18 cellular contexts compared by ENCODE assay signal in genomic region chr15:56320861-56321260, GRCh38.
"Had no signal": no experiment of that assay in that cellular context is flagged by ENCODE, and none has a peak within 500 bp of the region (broad histone marks: within the 10 kb centered on the region; RNA-seq: fewer than 3 reads in every experiment).

No MANE protein-coding gene starts in this region.

- H3K9me3 ChIP-seq: neutrophil, pancreas, right lobe of liver, testis had no signal

- H3K4me1 ChIP-seq: pancreas, right lobe of liver, testis, upper lobe of left lung had no signal

- H3K27ac Mint-ChIP-seq: activated CD4-positive, alpha-beta memory T cell treated with anti-CD3 and anti-CD28 coated beads, Interleukin-2, amount 10 ng/mL, durations not matched to agents 7 days and 5 days; activated CD8-positive, alpha-beta memory T cell treated with anti-CD3 and anti-CD28 coated beads, Interleukin-2, amount 10 ng/mL, durations not matched to agents 7 days and 5 days; activated naive CD8-positive, alpha-beta T cell treated with anti-CD3 and anti-CD28 coated beads for 36 hours; activated T-helper 17 cell treated with anti-CD3 and anti-CD28 coated beads, Interleukin-2, amount 50 U/mL, for 72 hours; natural killer cell treated with Interleukin-12 subunit alpha and Interleukin-12 subunit beta and Interleukin-15 and Interleukin-18, amount 100 ng/mL, for 72 hours; stimulated activated effector memory CD8-positive, alpha-beta T cell treated with anti-CD3 and anti-CD28 coated beads, Interleukin-12 subunit alpha, Interleukin-12 subunit beta, amount 100 ng/mL, for 72 hours; WTC11 had no signal

- H3K27me3 ChIP-seq: neutrophil, pancreas, right lobe of liver, testis, upper lobe of left lung had no signal

- H3K36me3 ChIP-seq: neutrophil, pancreas, right lobe of liver, upper lobe of left lung had no signal

- H3K27ac ChIP-seq: epithelial cell of prostate, neutrophil, pancreas, right lobe of liver, testis, upper lobe of left lung had no signal

- H3K36me3 Mint-ChIP-seq: activated CD8-positive, alpha-beta memory T cell treated with anti-CD3 and anti-CD28 coated beads, Interleukin-2, amount 10 ng/mL, durations not matched to agents 7 days and 5 days; stimulated activated effector memory CD8-positive, alpha-beta T cell treated with anti-CD3 and anti-CD28 coated beads, Interleukin-12 subunit alpha, Interleukin-12 subunit beta, amount 100 ng/mL, for 72 hours had no signal

- H3K4me3 ChIP-seq: pancreas, right lobe of liver, testis, upper lobe of left lung had no signal

- DNase-seq: activated CD4-positive, alpha-beta memory T cell treated with anti-CD3 and anti-CD28 coated beads, Interleukin-2, amount 10 ng/mL, durations not matched to agents 7 days and 5 days; activated CD4-positive, alpha-beta T cell treated with anti-CD3 and anti-CD28 coated beads for 4 hours; activated CD8-positive, alpha-beta memory T cell treated with anti-CD3 and anti-CD28 coated beads, Interleukin-2, amount 10 ng/mL, durations not matched to agents 7 days and 5 days; activated naive CD4-positive, alpha-beta T cell; activated naive CD8-positive, alpha-beta T cell treated with anti-CD3 and anti-CD28 coated beads for 36 hours; amniotic stem cell; mesendoderm; pancreas; right lobe of liver; stimulated activated CD4-positive, alpha-beta T cell treated with anti-CD3 and anti-CD28 coated beads, Interleukin-4, amount 100 ng/mL, for 24 hours; testis; upper lobe of left lung had no signal

- H3K27me3 Mint-ChIP-seq: activated CD4-positive, alpha-beta memory T cell treated with anti-CD3 and anti-CD28 coated beads, Interleukin-2, amount 10 ng/mL, durations not matched to agents 7 days and 5 days; activated naive CD8-positive, alpha-beta T cell treated with anti-CD3 and anti-CD28 coated beads for 36 hours had no signal

- ATAC-seq: activated CD8-positive, alpha-beta memory T cell treated with anti-CD3 and anti-CD28 coated beads, Interleukin-2, amount 10 ng/mL, durations not matched to agents 7 days and 5 days; activated T-helper 17 cell treated with anti-CD3 and anti-CD28 coated beads, Interleukin-2, amount 50 U/mL, for 72 hours; natural killer cell treated with Interleukin-12 subunit alpha and Interleukin-12 subunit beta and Interleukin-15 and Interleukin-18, amount 100 ng/mL, for 72 hours; pancreas; right lobe of liver; stimulated activated effector memory CD8-positive, alpha-beta T cell treated with anti-CD3 and anti-CD28 coated beads, Interleukin-12 subunit alpha, Interleukin-12 subunit beta, amount 100 ng/mL, for 72 hours; WTC11 had no signal

- H3K4me3 Mint-ChIP-seq: activated CD4-positive, alpha-beta memory T cell treated with anti-CD3 and anti-CD28 coated beads, Interleukin-2, amount 10 ng/mL, durations not matched to agents 7 days and 5 days; activated CD8-positive, alpha-beta memory T cell treated with anti-CD3 and anti-CD28 coated beads, Interleukin-2, amount 10 ng/mL, durations not matched to agents 7 days and 5 days; activated naive CD8-positive, alpha-beta T cell treated with anti-CD3 and anti-CD28 coated beads for 36 hours; activated T-helper 17 cell treated with anti-CD3 and anti-CD28 coated beads, Interleukin-2, amount 50 U/mL, for 72 hours; natural killer cell treated with Interleukin-12 subunit alpha and Interleukin-12 subunit beta and Interleukin-15 and Interleukin-18, amount 100 ng/mL, for 72 hours; stimulated activated effector memory CD8-positive, alpha-beta T cell treated with anti-CD3 and anti-CD28 coated beads, Interleukin-12 subunit alpha, Interleukin-12 subunit beta, amount 100 ng/mL, for 72 hours; WTC11 had no signal

- H3K4me1 Mint-ChIP-seq: activated CD4-positive, alpha-beta memory T cell treated with anti-CD3 and anti-CD28 coated beads, Interleukin-2, amount 10 ng/mL, durations not matched to agents 7 days and 5 days; activated CD8-positive, alpha-beta memory T cell treated with anti-CD3 and anti-CD28 coated beads, Interleukin-2, amount 10 ng/mL, durations not matched to agents 7 days and 5 days; activated naive CD8-positive, alpha-beta T cell treated with anti-CD3 and anti-CD28 coated beads for 36 hours; activated T-helper 17 cell treated with anti-CD3 and anti-CD28 coated beads, Interleukin-2, amount 50 U/mL, for 72 hours; stimulated activated effector memory CD8-positive, alpha-beta T cell treated with anti-CD3 and anti-CD28 coated beads, Interleukin-12 subunit alpha, Interleukin-12 subunit beta, amount 100 ng/mL, for 72 hours had no signal
